Comparison of ENCODE assay signal across 5 cellular contexts in the genomic region with DNA sequence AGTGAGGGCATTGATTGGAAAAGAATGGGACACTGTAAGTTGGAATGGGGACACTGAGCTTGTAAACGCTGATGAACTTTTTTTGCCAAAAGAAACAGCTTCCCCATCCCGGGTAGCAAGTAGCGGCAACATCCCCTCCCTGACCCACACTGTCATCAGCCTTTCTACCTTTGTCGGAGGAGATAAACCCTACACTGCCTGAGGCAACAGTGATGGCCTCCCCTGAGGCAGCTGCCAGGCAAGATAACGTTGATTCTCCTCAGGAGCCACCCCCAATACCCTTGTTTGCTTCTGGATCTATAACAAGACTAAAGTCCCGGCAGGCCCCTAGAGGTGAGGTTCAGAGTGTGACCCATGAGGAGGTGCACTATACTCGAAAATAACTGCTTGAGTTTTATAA.
"Had no signal": no experiment of that assay in that cellular context is flagged by ENCODE, and none has a peak within 500 bp of the region (broad histone marks: within the 10 kb centered on the region; RNA-seq: fewer than 3 reads in every experiment).

No MANE protein-coding gene starts in this region.

- DNase-seq: H9, HCEC 1CT, IMR-90, KBM-7 had no signal

- H3K4me1 Mint-ChIP-seq: GM23338 had no signal

- H3K27ac Mint-ChIP-seq: GM23338, H9 had no signal

- H3K4me3 Mint-ChIP-seq: GM23338, H9 had no signal
